ENCODE assay signal across 10 cellular contexts in genomic region chrX:73977542-73978169, GRCh38.
A peak's percentile ranks its signal among the peaks of the same experiment; 100 is the strongest.
DNase-seq lines count a peak whose midpoint lies in the region; ATAC-seq and TF ChIP-seq lines count a peak whose summit lies in the region.
"Had no signal": no experiment of that assay in that cellular context is flagged by ENCODE, and none has a peak within 500 bp of the region (broad histone marks: within the 10 kb centered on the region; RNA-seq: fewer than 3 reads in every experiment).

No MANE protein-coding gene starts in this region.

- no peaks in the 10 kb centered on the region for H3K36me3 Mint-ChIP-seq in endothelial cell (ENCODE audit: low read depth, unreplicated experiment)

- H3K4me3 Mint-ChIP-seq in endothelial cell (ENCODE audit: unreplicated experiment) = no peak overlapping the region

- H3K27me3 ChIP-seq in dorsolateral prefrontal cortex (no peaks in the 10 kb centered on the region), left lung (no peaks in the 10 kb centered on the region)

- no peaks in the 10 kb centered on the region for H3K9me3 ChIP-seq in left lung

- H3K4me1 ChIP-seq in left lung = no peaks in the 10 kb centered on the region

- DNase-seq in endothelial cell (ENCODE audit: low spot score) = no peak
- no peak for DNase-seq in AML-193 (lab: John Stamatoyannopoulos, UW)
- DNase-seq in NCI-H187 (lab: John Stamatoyannopoulos, UW) = no peak
- no peak for DNase-seq in dorsolateral prefrontal cortex
- no peak for DNase-seq in left lung
- DNase-seq: activated effector memory CD4-positive, alpha-beta T cell treated with Interleukin-2 at 50 U/mL for 16 hours; stimulated activated CD4-positive, alpha-beta T cell treated with anti-CD3 and anti-CD28 coated beads, Interleukin-4, amount 100 ng/mL, for 4 hours had no signal

- no peaks in the 10 kb centered on the region for H3K9me3 Mint-ChIP-seq in endothelial cell (ENCODE audit: unreplicated experiment)

- no peaks in the 10 kb centered on the region for H3K36me3 ChIP-seq in left lung

- TF ChIP-seq CTCF in endothelial cell (IDR thresholded peaks at IDR 0.05; ENCODE audit: unreplicated experiment) (no peak), dorsolateral prefrontal cortex (IDR thresholded peaks at IDR 0.05 in 54 of 56, conservative IDR thresholded peaks at IDR 0.05 in 2 of 56; ENCODE audit: low read depth in 1 of 56, partially characterized antibody in 56 of 56) (no peak), left lung (IDR thresholded peaks at IDR 0.05) (no peak)

- intact Hi-C loops in dorsolateral prefrontal cortex (cut with DNase I) (no loop called here), left lung (cut with DNase I) (no loop called here)

- H3K4me3 ChIP-seq in dorsolateral prefrontal cortex (no peak overlapping the region), left lung (no peak overlapping the region)

- no peak overlapping the region for H3K27ac ChIP-seq in dorsolateral prefrontal cortex
- no peak overlapping the region for H3K27ac ChIP-seq in left lung

- ATAC-seq in GM18502 (IDR thresholded peaks at IDR 0.05; ENCODE audit: poor library complexity, unreplicated experiment) (peak; percentile 86), GM21529 (IDR thresholded peaks at IDR 0.05; ENCODE audit: unreplicated experiment) (peak; percentile 77), HG03575 (IDR thresholded peaks at IDR 0.05; ENCODE audit: extremely low read depth, insufficient number of reproducible peaks, low FRiP score, unreplicated experiment) (peak; percentile 93), left lung (no peak)

- no peaks in the 10 kb centered on the region for H3K4me1 Mint-ChIP-seq in endothelial cell (ENCODE audit: unreplicated experiment)

- no peaks in the 10 kb centered on the region for H3K27me3 Mint-ChIP-seq in endothelial cell (ENCODE audit: unreplicated experiment)

- peak overlapping the region; percentile 84 for H3K27ac Mint-ChIP-seq in endothelial cell (ENCODE audit: unreplicated experiment)
